In genomic region chr16:8955828-8956227, GRCh38 we compare ENCODE assay signal across 14 cellular contexts. TPM values are rescaled to one million over a fixed set of nuclear protein-coding genes. Genes with fewer than 3 reads are reported as not detected.
A peak's percentile ranks its signal among the peaks of the same experiment; 100 is the strongest.
DNase-seq lines count a peak whose midpoint lies in the region; ATAC-seq and TF ChIP-seq lines count a peak whose summit lies in the region.
"Had no signal": no experiment of that assay in that cellular context is flagged by ENCODE, and none has a peak within 500 bp of the region (broad histone marks: within the 10 kb centered on the region; RNA-seq: fewer than 3 reads in every experiment).

No MANE protein-coding gene starts in this region.

- TF ChIP-seq CTCF in HFFc6 (IDR thresholded peaks at IDR 0.05) (no peak), chondrocyte (IDR thresholded peaks at IDR 0.05) (no peak), psoas muscle (IDR thresholded peaks at IDR 0.05) (no peak)

- H3K27me3 ChIP-seq in CD4-positive, alpha-beta memory T cell (ENCODE audit: insufficient read depth, low read length) = no peaks in the 10 kb centered on the region
- H3K27me3 ChIP-seq in psoas muscle (ENCODE audit: insufficient read depth in 3 of 3, low read length in 2 of 3) = no peaks in the 10 kb centered on the region
- H3K27me3 ChIP-seq: SJCRH30 had no signal

- CTCF ChIA-PET in CD4-positive, alpha-beta memory T cell (lab: Charles Lee; ENCODE audit: partially characterized antibody) = interaction anchor here (0.6 to 1.9 kb wide), 4 partner anchors 11 to 115 kb away, joined by 3 to 5 read pairs (median 3); no protein-coding TSS in a partner anchor

- H3K4me1 ChIP-seq in CD4-positive, alpha-beta memory T cell (ENCODE audit: insufficient read depth, low read length) = peaks cover 95% of the 10 kb centered on the region
- H3K4me1 ChIP-seq in psoas muscle = peaks cover 85% of the 10 kb centered on the region

- WGBS in psoas muscle, 3 donors = 37 to 52% (median 38%) methylated on average over 2 of the region's 2 CpGs

- intact Hi-C loops in CD4-positive, alpha-beta memory T cell (cut with micrococcal nuclease) = no loop called here
- intact Hi-C loops in psoas muscle (cut with DNase I) = no loop called here

- POLR2A ChIA-PET in CD4-positive, alpha-beta memory T cell (lab: Charles Lee; ENCODE audit: partially characterized antibody) = interaction anchor here (1.2 kb wide), 1 partner anchor 10 kb away, joined by 3 read pairs; no protein-coding TSS in a partner anchor

- peaks cover 0 to 1% (median 0%) of the 10 kb centered on the region in 8 donors for H3K9me3 Mint-ChIP-seq in CD4-positive, alpha-beta memory T cell
- H3K9me3 Mint-ChIP-seq in HFFc6 (no peaks in the 10 kb centered on the region), chondrocyte (ENCODE audit: low read depth) (no peaks in the 10 kb centered on the region)

- no peak overlapping the region for H3K27ac ChIP-seq in CD4-positive, alpha-beta memory T cell (ENCODE audit: low read depth, low read length)
- H3K27ac ChIP-seq in psoas muscle = peak overlapping the region; percentile 66
- H3K27ac ChIP-seq: SJCRH30 had no signal

- H3K27me3 Mint-ChIP-seq in CD4-positive, alpha-beta memory T cell = no peaks in the 10 kb centered on the region
- H3K27me3 Mint-ChIP-seq in HFFc6 (ENCODE audit: insufficient read depth) = no peaks in the 10 kb centered on the region
- no peaks in the 10 kb centered on the region for H3K27me3 Mint-ChIP-seq in chondrocyte (ENCODE audit: low read depth)

- DNase-seq in CD4-positive, alpha-beta memory T cell = no peak
- DNase-seq in HFFc6 (no peak), chondrocyte (ENCODE audit: low spot score) (no peak), psoas muscle (no peak), UCSD-AML1 (lab: John Stamatoyannopoulos, UW; ENCODE audit: unreplicated experiment) (no peak)
- DNase-seq: activated CD8-positive, alpha-beta memory T cell treated with anti-CD3 and anti-CD28 coated beads, Interleukin-2, amount 50 U/mL, for 48 hours; Caco-2; effector CD8-positive, alpha-beta T cell; IMR-90; NCI-H1436; SJCRH30 had no signal

- peak overlapping the region in 5 of 8 donors; percentile 17 to 98 (median 36) for H3K4me3 Mint-ChIP-seq in CD4-positive, alpha-beta memory T cell
- no peak overlapping the region for H3K4me3 Mint-ChIP-seq in HFFc6
- H3K4me3 Mint-ChIP-seq in chondrocyte (ENCODE audit: unreplicated experiment) = no peak overlapping the region

- H3K9me3 ChIP-seq in CD4-positive, alpha-beta memory T cell (ENCODE audit: control insufficient read depth in 1 of 2, low read length in 2 of 2) = no peaks in the 10 kb centered on the region
- no peaks in the 10 kb centered on the region for H3K9me3 ChIP-seq in psoas muscle
- H3K9me3 ChIP-seq: Caco-2, SJCRH30 had no signal

- peak in 2 of 4 donors; percentile 3 to 11 for ATAC-seq in psoas muscle
- no peak for ATAC-seq in HG03139 (IDR thresholded peaks at IDR 0.05; ENCODE audit: unreplicated experiment)
- ATAC-seq in HG03469 (IDR thresholded peaks at IDR 0.05; ENCODE audit: unreplicated experiment) = no peak
- ATAC-seq: HCT116 had no signal

- peaks cover 0 to 4% of the 10 kb centered on the region in 2 donors for H3K36me3 Mint-ChIP-seq in CD4-positive, alpha-beta memory T cell
- H3K36me3 Mint-ChIP-seq in HFFc6 (ENCODE audit: low read depth) (no peaks in the 10 kb centered on the region), chondrocyte (ENCODE audit: low read depth) (no peaks in the 10 kb centered on the region)

- H3K4me1 Mint-ChIP-seq in CD4-positive, alpha-beta memory T cell = peaks cover 68 to 94% (median 83%) of the 10 kb centered on the region in 4 donors
- peaks cover 64% of the 10 kb centered on the region for H3K4me1 Mint-ChIP-seq in HFFc6 (ENCODE audit: low read depth)
- H3K4me1 Mint-ChIP-seq in chondrocyte (ENCODE audit: low read depth) = peaks cover 77% of the 10 kb centered on the region

- peak overlapping the region in 3 of 7 donors; percentile 17 to 96 (median 36) for H3K27ac Mint-ChIP-seq in CD4-positive, alpha-beta memory T cell
- H3K27ac Mint-ChIP-seq in HFFc6 (peak overlapping the region; percentile 45; the same call in 1 of the 2 replicates), chondrocyte (ENCODE audit: unreplicated experiment) (peak overlapping the region; percentile 65)

- H3K4me3 ChIP-seq in CD4-positive, alpha-beta memory T cell (ENCODE audit: low read length in 2 of 2) = no peak overlapping the region
- peak overlapping the region; percentile 35 for H3K4me3 ChIP-seq in psoas muscle
- H3K4me3 ChIP-seq: SJCRH30 had no signal

- no peaks in the 10 kb centered on the region for H3K36me3 ChIP-seq in CD4-positive, alpha-beta memory T cell (ENCODE audit: insufficient read depth, low read length)
- no peaks in the 10 kb centered on the region for H3K36me3 ChIP-seq in psoas muscle (ENCODE audit: insufficient read depth in 1 of 2, low read depth in 1 of 2)
- H3K36me3 ChIP-seq: SJCRH30 had no signal

RNA-seq across cellular contexts. Expression of gene USP7, which starts 7.9 kb away (rescaled TPM):
- 100 to 1,000 TPM; 194 to 206 TPM for total RNA-seq in CD4-positive, alpha-beta memory T cell
- 10 to 100 TPM in 1 of 2 donors, 1 to 10 TPM in 1; 4.8 to 17.8 TPM for polyA plus RNA-seq in CD4-positive, alpha-beta memory T cell
- total RNA-seq in HFFc6 (2021; fragmentation: NEBNext Ultra II Directional; extraction: Animal tissue kit (Norgen Biotek cat#: 25700)) = 10 to 100 TPM; 80.1 to 93.4 (median 89.5) TPM
- total RNA-seq in chondrocyte (80.3 to 90.6 TPM (median 81.1 TPM) in 3 replicates), psoas muscle (100 to 1,000 TPM in 3 of 4 donors, 10 to 100 TPM in 1; 87.5 to 135 (median 120) TPM)
- polyA plus RNA-seq in psoas muscle = 100 to 1,000 TPM in 1 of 3 donors, 10 to 100 TPM in 2; 41.6 to 108 (median 47.1) TPM

Comparison
In these comparisons a context has a peak if more than half of its experiments do, and no peak if none do; other contexts are left out.
1. H3K4me3 Mint-ChIP-seq: peak in CD4-positive, alpha-beta memory T cell (5 of 8); none in HFFc6 (single experiment) and chondrocyte (single experiment).